8 cellular contexts compared by ENCODE assay signal in the genomic region with DNA sequence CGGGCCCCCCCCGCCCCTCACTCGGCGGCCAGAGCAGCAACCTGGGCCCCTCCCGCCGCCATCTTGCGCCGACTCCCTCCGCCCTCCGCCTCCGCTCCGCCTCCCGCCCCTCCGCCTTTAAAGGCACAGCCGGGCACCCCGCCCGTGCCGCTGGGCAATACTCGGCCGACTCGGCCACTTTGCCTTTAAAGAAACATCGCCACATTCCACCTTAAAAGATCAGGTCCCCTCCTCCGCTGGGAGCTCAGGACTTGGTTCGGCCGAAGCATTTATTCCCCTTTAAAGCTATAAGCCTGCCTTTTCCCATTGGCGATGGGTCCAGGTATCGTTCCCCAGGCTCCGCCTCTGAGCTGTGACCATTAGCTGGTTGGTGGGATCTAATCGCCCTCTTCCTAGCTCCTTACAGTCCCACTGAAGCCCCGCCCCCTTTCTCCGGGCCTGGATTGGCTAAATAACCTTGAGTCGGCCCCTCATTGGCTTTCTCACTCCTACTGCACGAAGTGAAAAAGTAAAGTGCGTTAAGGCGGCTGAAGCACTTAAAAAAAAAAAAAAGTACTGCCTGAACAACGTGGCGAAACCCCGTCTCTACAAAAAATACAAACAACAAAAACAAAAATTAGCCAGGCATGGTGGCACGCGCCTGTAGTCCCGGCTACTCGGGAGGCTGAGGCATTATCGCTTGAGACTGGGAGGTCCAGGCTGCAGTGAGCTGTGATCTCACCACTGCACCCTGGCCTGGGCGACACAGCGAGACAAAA. TPM values are rescaled to one million over a fixed set of nuclear protein-coding genes. Genes with fewer than 3 reads are reported as not detected.
DNase-seq lines count a peak whose midpoint lies in the region; ATAC-seq and TF ChIP-seq lines count a peak whose summit lies in the region.

A gene with protein sequence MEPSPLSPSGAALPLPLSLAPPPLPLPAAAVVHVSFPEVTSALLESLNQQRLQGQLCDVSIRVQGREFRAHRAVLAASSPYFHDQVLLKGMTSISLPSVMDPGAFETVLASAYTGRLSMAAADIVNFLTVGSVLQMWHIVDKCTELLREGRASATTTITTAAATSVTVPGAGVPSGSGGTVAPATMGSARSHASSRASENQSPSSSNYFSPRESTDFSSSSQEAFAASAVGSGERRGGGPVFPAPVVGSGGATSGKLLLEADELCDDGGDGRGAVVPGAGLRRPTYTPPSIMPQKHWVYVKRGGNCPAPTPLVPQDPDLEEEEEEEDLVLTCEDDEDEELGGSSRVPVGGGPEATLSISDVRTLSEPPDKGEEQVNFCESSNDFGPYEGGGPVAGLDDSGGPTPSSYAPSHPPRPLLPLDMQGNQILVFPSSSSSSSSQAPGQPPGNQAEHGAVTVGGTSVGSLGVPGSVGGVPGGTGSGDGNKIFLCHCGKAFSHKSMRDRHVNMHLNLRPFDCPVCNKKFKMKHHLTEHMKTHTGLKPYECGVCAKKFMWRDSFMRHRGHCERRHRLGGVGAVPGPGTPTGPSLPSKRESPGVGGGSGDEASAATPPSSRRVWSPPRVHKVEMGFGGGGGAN (minus strand): TSS at position 77 of the 758 bp plus-strand sequence. CDS start 828 bp downstream, outside the sequence.

- DNase-seq in DMS79 treated with DMSO at 0.1 percent for 48 hours (lab: John Stamatoyannopoulos, UW) (peak; percentile 97), GM23338 (ENCODE audit: low spot score) (peak; percentile 100), LoVo (ENCODE audit: low spot score) (peak; percentile 98), RWPE2 (ENCODE audit: low spot score) (peak; percentile 99), fibroblast of peridontal ligament (ENCODE audit: extremely low read depth) (peak; percentile 99)
- peak; percentile 90 for DNase-seq in activated T-helper 9 cell treated with anti-CD3 and anti-CD28 coated beads, Interleukin-2, amount 50 U/mL, for 16 hours (ENCODE audit: low read depth)
- DNase-seq in natural killer cell treated with Interleukin-12 subunit alpha and Interleukin-12 subunit beta and Interleukin-15 and Interleukin-18, amount 100 ng/mL, for 72 hours (ENCODE audit: low spot score) = peak; percentile 97
- DNase-seq in stimulated activated naive CD8-positive, alpha-beta T cell treated with anti-CD3 and anti-CD28 coated beads, Interleukin-15, Interleukin-2, amounts not matched to agents 100 U/mL and 50 U/mL, for 24 hours = peak; percentile 96

- H3K27me3 ChIP-seq in GM23338 (ENCODE audit: insufficient read depth) = no peaks in the 10 kb centered on the region
- no peaks in the 10 kb centered on the region for H3K27me3 ChIP-seq in RWPE2 (ENCODE audit: insufficient read depth, poor library complexity, severe bottlenecking)

- peaks cover 23% of the 10 kb centered on the region for H3K27me3 Mint-ChIP-seq in GM23338 (ENCODE audit: insufficient read depth, low read depth, poor library complexity)
- no peaks in the 10 kb centered on the region for H3K27me3 Mint-ChIP-seq in natural killer cell treated with Interleukin-12 subunit alpha and Interleukin-12 subunit beta and Interleukin-15 and Interleukin-18, amount 100 ng/mL, for 72 hours

- peaks cover 42% of the 10 kb centered on the region for H3K36me3 Mint-ChIP-seq in GM23338 (ENCODE audit: low read depth)
- H3K36me3 Mint-ChIP-seq in natural killer cell treated with Interleukin-12 subunit alpha and Interleukin-12 subunit beta and Interleukin-15 and Interleukin-18, amount 100 ng/mL, for 72 hours = peaks cover 35% of the 10 kb centered on the region

- H3K4me3 ChIP-seq in GM23338 (peak within 1 kb of the TSS; percentile 51), RWPE2 (ENCODE audit: severe bottlenecking) (peak within 1 kb of the TSS; percentile 47)

- TF ChIP-seq CTCF in GM23338 (conservative IDR thresholded peaks at IDR 0.05; ENCODE audit: low read depth in 2 of 2) (no peak), RWPE2 (IDR thresholded peaks at IDR 0.05; ENCODE audit: poor library complexity, severe bottlenecking) (no peak)

- no peaks in the 10 kb centered on the region for H3K9me2 ChIP-seq in GM23338 (ENCODE audit: insufficient read depth)

- H3F3A ChIP-seq in GM23338 (replicated peaks; ENCODE audit: low read depth) = peaks cover 20% of the 10 kb centered on the region

- peak within 1 kb of the TSS; percentile 98 for H3K27ac Mint-ChIP-seq in GM23338
- peak within 1 kb of the TSS; percentile 99 for H3K27ac Mint-ChIP-seq in natural killer cell treated with Interleukin-12 subunit alpha and Interleukin-12 subunit beta and Interleukin-15 and Interleukin-18, amount 100 ng/mL, for 72 hours

- H3K27ac ChIP-seq in GM23338 (ENCODE audit: low read depth) = peak within 1 kb of the TSS; percentile 88
- peak within 1 kb of the TSS; percentile 82 for H3K27ac ChIP-seq in RWPE2 (ENCODE audit: poor library complexity, severe bottlenecking)

- H3K4me1 Mint-ChIP-seq in GM23338 = peaks cover 65% of the 10 kb centered on the region
- H3K4me1 Mint-ChIP-seq in natural killer cell treated with Interleukin-12 subunit alpha and Interleukin-12 subunit beta and Interleukin-15 and Interleukin-18, amount 100 ng/mL, for 72 hours (ENCODE audit: low read depth in 2 of 2) = peaks cover 67 to 70% of the 10 kb centered on the region in 2 donors

- H3K9me3 ChIP-seq in RWPE2 (ENCODE audit: severe bottlenecking) = no peaks in the 10 kb centered on the region

- H3K9me3 Mint-ChIP-seq in GM23338 = no peaks in the 10 kb centered on the region; the same call in 1 of the 3 replicates
- no peaks in the 10 kb centered on the region for H3K9me3 Mint-ChIP-seq in natural killer cell treated with Interleukin-12 subunit alpha and Interleukin-12 subunit beta and Interleukin-15 and Interleukin-18, amount 100 ng/mL, for 72 hours

- peak within 1 kb of the TSS; percentile 93 for H3K4me3 Mint-ChIP-seq in GM23338
- peak within 1 kb of the TSS; percentile 96 for H3K4me3 Mint-ChIP-seq in natural killer cell treated with Interleukin-12 subunit alpha and Interleukin-12 subunit beta and Interleukin-15 and Interleukin-18, amount 100 ng/mL, for 72 hours

- H3K4me1 ChIP-seq in GM23338 (ENCODE audit: insufficient read depth) = peaks cover 39% of the 10 kb centered on the region
- H3K4me1 ChIP-seq in RWPE2 (ENCODE audit: insufficient read depth, poor library complexity, severe bottlenecking) = peaks cover 31% of the 10 kb centered on the region

- peaks cover 11% of the 10 kb centered on the region for H4K20me1 ChIP-seq in GM23338 (replicated peaks; ENCODE audit: insufficient read depth)

- H3K4me2 ChIP-seq in GM23338 = peak within 1 kb of the TSS; percentile 75

- H3K79me2 ChIP-seq in GM23338 (replicated peaks; ENCODE audit: insufficient read depth) = peaks cover 36% of the 10 kb centered on the region

- ATAC-seq in GM23338 (peak; percentile 62), RWPE2 (ENCODE audit: low read depth) (peak; percentile 80)
- ATAC-seq in natural killer cell treated with Interleukin-12 subunit alpha and Interleukin-12 subunit beta and Interleukin-15 and Interleukin-18, amount 100 ng/mL, for 72 hours = peak; percentile 77 to 83
- peak; percentile 63 for ATAC-seq in stimulated activated naive CD8-positive, alpha-beta T cell treated with anti-CD3 and anti-CD28 coated beads, Interleukin-15, Interleukin-2, amounts not matched to agents 100 U/mL and 50 U/mL, for 24 hours

- no peak within 1 kb of the TSS for H2AFZ ChIP-seq in GM23338

- H3K36me3 ChIP-seq in GM23338 (ENCODE audit: insufficient read depth) (peaks cover 14% of the 10 kb centered on the region), RWPE2 (ENCODE audit: low read depth) (peaks cover 31% of the 10 kb centered on the region)

TF ChIP-seq in GM23338, 12 proteins besides CTCF, POLR2A, EP300 and RAD21 (continues in another document):
- TF ChIP-seq ZNF114 (CRISPR knock-in tag; IDR thresholded peaks at IDR 0.05) = no peak
- TF ChIP-seq CREB1 (CRISPR knock-in tag; IDR thresholded peaks at IDR 0.05; ENCODE audit: low read depth) = no peak

RNA-seq across cellular contexts. Expression of the gene that starts here (rescaled TPM):
- total RNA-seq in GM23338 (2014; rRNA removed; shearing (Covaris generic)) = 7.7 and 8.8 TPM in 2 replicates
- polyA plus RNA-seq in GM23338 (2016; fragmentation: Nextera tagmentation; extraction: Ambion mirVana) = 1.9 and 3.9 TPM in 2 replicates
- total RNA-seq in natural killer cell treated with Interleukin-12 subunit alpha and Interleukin-12 subunit beta and Interleukin-15 and Interleukin-18, amount 100 ng/mL, for 72 hours = 10 to 100 TPM in 1 of 2 donors, 1 to 10 TPM in 1; 6.9 to 13.2 TPM

Comparison
In these comparisons a context has a peak if more than half of its experiments do, and no peak if none do; other contexts are left out.
1. Peak in every context shown above with its lines: DNase-seq, ATAC-seq, H3K4me3 ChIP-seq and H3K27ac ChIP-seq.